In the genomic region with DNA sequence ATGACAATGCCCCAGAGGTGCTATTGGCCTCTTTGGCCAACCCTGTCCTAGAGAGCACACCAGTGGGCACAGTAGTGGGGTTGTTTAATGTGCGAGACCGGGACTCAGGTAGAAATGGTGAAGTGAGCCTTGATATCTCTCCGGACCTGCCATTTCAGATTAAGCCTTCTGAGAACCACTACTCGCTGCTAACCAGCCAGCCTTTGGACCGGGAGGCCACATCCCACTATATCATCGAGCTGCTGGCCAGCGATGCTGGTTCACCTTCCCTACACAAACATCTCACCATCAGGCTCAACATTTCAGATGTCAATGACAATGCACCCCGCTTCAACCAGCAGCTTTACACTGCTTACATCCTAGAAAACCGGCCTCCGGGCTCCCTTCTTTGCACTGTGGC, we compare ENCODE assay signal across 26 cellular contexts. TPM values are rescaled to one million over a fixed set of nuclear protein-coding genes. Genes with fewer than 3 reads are reported as not detected.
"Had no signal": no experiment of that assay in that cellular context is flagged by ENCODE, and none has a peak within 500 bp of the region (broad histone marks: within the 10 kb centered on the region; RNA-seq: fewer than 3 reads in every experiment).

No MANE protein-coding gene starts in this region.

- DNase-seq: activated CD4-positive, alpha-beta T cell treated with anti-CD3 and anti-CD28 coated beads, Interleukin-2, amount 10 ng/mL, durations not matched to agents 7 days and 5 days; activated CD8-positive, alpha-beta T cell treated with anti-CD3 and anti-CD28 coated beads, Interleukin-2, amount 10 ng/mL, durations not matched to agents 7 days and 5 days; activated gamma-delta T cell treated with Interleukin-2 at 50 U/mL for 16 hours; cerebellar nuclear complex; effector CD8-positive, alpha-beta T cell; foreskin melanocyte; immature natural killer cell; left ventricle myocardium inferior; midbrain; natural killer cell; stimulated activated CD4-positive, alpha-beta T cell treated with anti-CD3 and anti-CD28 coated beads, Interleukin-2, amount 100 ng/mL, for 24 hours; stomach; SW 1271; T-helper 17 cell; transverse colon had no signal

- H3K4me3 Mint-ChIP-seq: activated CD4-positive, alpha-beta T cell treated with anti-CD3 and anti-CD28 coated beads, Interleukin-2, amount 10 ng/mL, durations not matched to agents 7 days and 5 days; activated CD8-positive, alpha-beta T cell treated with anti-CD3 and anti-CD28 coated beads, Interleukin-2, amount 10 ng/mL, durations not matched to agents 7 days and 5 days; activated T-helper 1 cell treated with anti-CD3 and anti-CD28 coated beads, Interleukin-12 subunit alpha, Interleukin-12 subunit beta, Interleukin-2, Interleukin-4 antibody, amounts not matched to agents 30 ng/mL and 10 ng/mL and 1 ng/mL, durations not matched to agents 14 hours and 24 hours and 36 hours; dendritic cell treated with granulocyte-macrophage colony-stimulating factor and Interleukin-4, amounts not matched to agents 40 ng/mL and 50 ng/mL, for 4 days; natural killer cell; stimulated activated effector memory CD8-positive, alpha-beta T cell treated with anti-CD3 and anti-CD28 coated beads, Interleukin-12 subunit alpha, Interleukin-12 subunit beta, amount 100 ng/mL, for 72 hours; T-helper 17 cell had no signal

- H3K4me3 ChIP-seq: hepatocyte, left ventricle myocardium inferior, right lobe of liver, skin epidermis, stomach, suprapubic skin, transverse colon had no signal

- H3K9me3 Mint-ChIP-seq: activated naive CD4-positive, alpha-beta T cell treated with anti-CD3 and anti-CD28 coated beads, Interleukin-2, amount 50 U/mL, for 72 hours; activated T-helper 1 cell treated with anti-CD3 and anti-CD28 coated beads, Interleukin-12 subunit alpha, Interleukin-12 subunit beta, Interleukin-2, Interleukin-4 antibody, amounts not matched to agents 30 ng/mL and 10 ng/mL and 1 ng/mL, durations not matched to agents 14 hours and 24 hours and 36 hours; dendritic cell treated with granulocyte-macrophage colony-stimulating factor and Interleukin-4, amounts not matched to agents 40 ng/mL and 50 ng/mL, for 4 days; natural killer cell; stimulated activated effector memory CD8-positive, alpha-beta T cell treated with anti-CD3 and anti-CD28 coated beads, Interleukin-12 subunit alpha, Interleukin-12 subunit beta, amount 100 ng/mL, for 72 hours had no signal

- H3K27ac ChIP-seq: hepatocyte, left ventricle myocardium inferior, neutrophil, parathyroid adenoma, right lobe of liver, skin epidermis, suprapubic skin, transverse colon had no signal

- H3K4me2 ChIP-seq: hepatocyte had no signal

- H3K27me3 ChIP-seq: right lobe of liver had no signal

- H3K27ac Mint-ChIP-seq: activated CD4-positive, alpha-beta T cell treated with anti-CD3 and anti-CD28 coated beads, Interleukin-2, amount 10 ng/mL, durations not matched to agents 7 days and 5 days; activated CD8-positive, alpha-beta T cell treated with anti-CD3 and anti-CD28 coated beads, Interleukin-2, amount 10 ng/mL, durations not matched to agents 7 days and 5 days; activated naive CD4-positive, alpha-beta T cell treated with anti-CD3 and anti-CD28 coated beads, Interleukin-2, amount 50 U/mL, for 72 hours; activated T-helper 1 cell treated with anti-CD3 and anti-CD28 coated beads, Interleukin-12 subunit alpha, Interleukin-12 subunit beta, Interleukin-2, Interleukin-4 antibody, amounts not matched to agents 30 ng/mL and 10 ng/mL and 1 ng/mL, durations not matched to agents 14 hours and 24 hours and 36 hours; dendritic cell treated with granulocyte-macrophage colony-stimulating factor and Interleukin-4, amounts not matched to agents 40 ng/mL and 50 ng/mL, for 4 days; immature natural killer cell; natural killer cell; stimulated activated effector memory CD8-positive, alpha-beta T cell treated with anti-CD3 and anti-CD28 coated beads, Interleukin-12 subunit alpha, Interleukin-12 subunit beta, amount 100 ng/mL, for 72 hours; T-helper 17 cell had no signal

- H3K36me3 ChIP-seq: neutrophil, right lobe of liver, transverse colon had no signal

- H3K9me3 ChIP-seq: left ventricle myocardium inferior, neutrophil, right lobe of liver, suprapubic skin, transverse colon had no signal

- H3K36me3 Mint-ChIP-seq: natural killer cell; stimulated activated effector memory CD8-positive, alpha-beta T cell treated with anti-CD3 and anti-CD28 coated beads, Interleukin-12 subunit alpha, Interleukin-12 subunit beta, amount 100 ng/mL, for 72 hours had no signal

- ATAC-seq: activated CD8-positive, alpha-beta T cell treated with anti-CD3 and anti-CD28 coated beads, Interleukin-2, amount 10 ng/mL, durations not matched to agents 7 days and 5 days; activated naive CD4-positive, alpha-beta T cell treated with anti-CD3 and anti-CD28 coated beads, Interleukin-2, amount 50 U/mL, for 72 hours; esophagus mucosa; natural killer cell; right lobe of liver; stimulated activated effector memory CD8-positive, alpha-beta T cell treated with anti-CD3 and anti-CD28 coated beads, Interleukin-12 subunit alpha, Interleukin-12 subunit beta, amount 100 ng/mL, for 72 hours; T-helper 17 cell had no signal

- H3K9ac ChIP-seq: parathyroid adenoma had no signal

RNA-seq across cellular contexts. Expression of gene PCDHGC5, which starts 1.4 kb away (rescaled TPM):
- total RNA-seq: activated CD4-positive, alpha-beta T cell treated with anti-CD3 and anti-CD28 coated beads, Interleukin-2, amount 10 ng/mL, durations not matched to agents 7 days and 5 days; activated CD8-positive, alpha-beta T cell treated with anti-CD3 and anti-CD28 coated beads, Interleukin-2, amount 10 ng/mL, durations not matched to agents 7 days and 5 days; activated naive CD4-positive, alpha-beta T cell treated with anti-CD3 and anti-CD28 coated beads, Interleukin-2, amount 50 U/mL, for 72 hours; activated T-helper 1 cell treated with anti-CD3 and anti-CD28 coated beads, Interleukin-12 subunit alpha, Interleukin-12 subunit beta, Interleukin-2, Interleukin-4 antibody, amounts not matched to agents 30 ng/mL and 10 ng/mL and 1 ng/mL, durations not matched to agents 14 hours and 24 hours and 36 hours; T-helper 17 cell had no signal

RNA-seq across cellular contexts. Expression of gene PCDHGC4, which starts 5.4 kb away (rescaled TPM):
- total RNA-seq: activated CD4-positive, alpha-beta T cell treated with anti-CD3 and anti-CD28 coated beads, Interleukin-2, amount 10 ng/mL, durations not matched to agents 7 days and 5 days; activated CD8-positive, alpha-beta T cell treated with anti-CD3 and anti-CD28 coated beads, Interleukin-2, amount 10 ng/mL, durations not matched to agents 7 days and 5 days; activated naive CD4-positive, alpha-beta T cell treated with anti-CD3 and anti-CD28 coated beads, Interleukin-2, amount 50 U/mL, for 72 hours; activated T-helper 1 cell treated with anti-CD3 and anti-CD28 coated beads, Interleukin-12 subunit alpha, Interleukin-12 subunit beta, Interleukin-2, Interleukin-4 antibody, amounts not matched to agents 30 ng/mL and 10 ng/mL and 1 ng/mL, durations not matched to agents 14 hours and 24 hours and 36 hours; T-helper 17 cell had no signal

RNA-seq across cellular contexts. Expression of gene PCDHGC3, which starts 14.5 kb away (rescaled TPM):
- total RNA-seq: activated CD4-positive, alpha-beta T cell treated with anti-CD3 and anti-CD28 coated beads, Interleukin-2, amount 10 ng/mL, durations not matched to agents 7 days and 5 days; activated CD8-positive, alpha-beta T cell treated with anti-CD3 and anti-CD28 coated beads, Interleukin-2, amount 10 ng/mL, durations not matched to agents 7 days and 5 days; T-helper 17 cell had no signal

RNA-seq across cellular contexts. Expression of gene PCDHGA12, which starts 60.0 kb away (rescaled TPM):
- total RNA-seq: activated CD4-positive, alpha-beta T cell treated with anti-CD3 and anti-CD28 coated beads, Interleukin-2, amount 10 ng/mL, durations not matched to agents 7 days and 5 days; activated CD8-positive, alpha-beta T cell treated with anti-CD3 and anti-CD28 coated beads, Interleukin-2, amount 10 ng/mL, durations not matched to agents 7 days and 5 days; T-helper 17 cell had no signal
